Comparison of ENCODE assay signal across 1 cellular context in genomic region chr1:36339215-36339614, GRCh38.
TF ChIP-seq lines count a peak whose summit lies in the region.

No MANE protein-coding gene starts in this region.

TF ChIP-seq in K562, 482 proteins besides CTCF, POLR2A, EP300 and RAD21:
- TF ChIP-seq, protein P1, sequence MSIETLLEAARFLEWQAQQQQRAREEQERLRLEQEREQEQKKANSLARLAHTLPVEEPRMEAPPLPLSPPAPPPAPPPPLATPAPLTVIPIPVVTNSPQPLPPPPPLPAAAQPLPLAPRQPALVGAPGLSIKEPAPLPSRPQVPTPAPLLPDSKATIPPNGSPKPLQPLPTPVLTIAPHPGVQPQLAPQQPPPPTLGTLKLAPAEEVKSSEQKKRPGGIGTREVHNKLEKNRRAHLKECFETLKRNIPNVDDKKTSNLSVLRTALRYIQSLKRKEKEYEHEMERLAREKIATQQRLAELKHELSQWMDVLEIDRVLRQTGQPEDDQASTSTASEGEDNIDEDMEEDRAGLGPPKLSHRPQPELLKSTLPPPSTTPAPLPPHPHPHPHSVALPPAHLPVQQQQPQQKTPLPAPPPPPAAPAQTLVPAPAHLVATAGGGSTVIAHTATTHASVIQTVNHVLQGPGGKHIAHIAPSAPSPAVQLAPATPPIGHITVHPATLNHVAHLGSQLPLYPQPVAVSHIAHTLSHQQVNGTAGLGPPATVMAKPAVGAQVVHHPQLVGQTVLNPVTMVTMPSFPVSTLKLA (conservative IDR thresholded peaks at IDR 0.05), result no peak
- TF ChIP-seq POLR2G (IDR thresholded peaks at IDR 0.05; ENCODE audit: low read depth, low read length) (peak; percentile 66), MYNN (IDR thresholded peaks at IDR 0.05) (peak; percentile 62), MYNN (CRISPR knock-in tag; IDR thresholded peaks at IDR 0.05) (no peak), POLR2B (IDR thresholded peaks at IDR 0.05; ENCODE audit: low read depth, partially characterized antibody) (peak; percentile 44), POLR2H (tag; IDR thresholded peaks at IDR 0.05; ENCODE audit: low read depth) (no peak)
TF ChIP-seq in K562: peak in this region for 3.
